10 cellular contexts compared by ENCODE assay signal in genomic region chr6:22149081-22149480, GRCh38.
A peak's percentile ranks its signal among the peaks of the same experiment; 100 is the strongest.
DNase-seq lines count a peak whose midpoint lies in the region; ATAC-seq and TF ChIP-seq lines count a peak whose summit lies in the region.
"Had no signal": no experiment of that assay in that cellular context is flagged by ENCODE, and none has a peak within 500 bp of the region (broad histone marks: within the 10 kb centered on the region; RNA-seq: fewer than 3 reads in every experiment).

No MANE protein-coding gene starts in this region.

- H3K36me3 Mint-ChIP-seq in activated naive CD4-positive, alpha-beta T cell treated with anti-CD3 and anti-CD28 coated beads, Interleukin-2, amount 50 U/mL, for 24 hours: peaks cover 2% of the 10 kb centered on the region
- no peaks in the 10 kb centered on the region for H3K36me3 Mint-ChIP-seq in glutamatergic neuron (ENCODE audit: unreplicated experiment)

- peaks cover 5% of the 10 kb centered on the region for H3K9me3 Mint-ChIP-seq in activated naive CD4-positive, alpha-beta T cell treated with anti-CD3 and anti-CD28 coated beads, Interleukin-2, amount 50 U/mL, for 24 hours
- peaks cover 12% of the 10 kb centered on the region for H3K9me3 Mint-ChIP-seq in glutamatergic neuron (ENCODE audit: unreplicated experiment)

- no peak overlapping the region for H3K4me3 Mint-ChIP-seq in activated naive CD4-positive, alpha-beta T cell treated with anti-CD3 and anti-CD28 coated beads, Interleukin-2, amount 50 U/mL, for 24 hours
- H3K4me3 Mint-ChIP-seq in glutamatergic neuron (ENCODE audit: unreplicated experiment): no peak overlapping the region

- H3K4me1 Mint-ChIP-seq in activated naive CD4-positive, alpha-beta T cell treated with anti-CD3 and anti-CD28 coated beads, Interleukin-2, amount 50 U/mL, for 24 hours: peaks cover 9% of the 10 kb centered on the region
- H3K4me1 Mint-ChIP-seq in glutamatergic neuron (ENCODE audit: low read depth, unreplicated experiment): peaks cover 50% of the 10 kb centered on the region

- H3K27ac ChIP-seq in temporal lobe (ENCODE audit: low read depth, low read length): peak overlapping the region; percentile 76

- TF ChIP-seq CTCF in glutamatergic neuron (IDR thresholded peaks at IDR 0.05; ENCODE audit: partially characterized antibody, unreplicated experiment): no peak

- ATAC-seq in GM19467 (IDR thresholded peaks at IDR 0.05; ENCODE audit: unreplicated experiment): no peak

- DNase-seq in activated naive CD4-positive, alpha-beta T cell (lab: John Stamatoyannopoulos, UW): no peak
- DNase-seq in NCI-H69 (lab: John Stamatoyannopoulos, UW): peak; percentile 84
- DNase-seq in glutamatergic neuron: no peak
- no peak for DNase-seq in central memory CD4-positive, alpha-beta T cell
- no peak for DNase-seq in cortex of kidney (lab: John Stamatoyannopoulos, UW)
- DNase-seq: AML-193, SIG-M5 had no signal

- peak overlapping the region; percentile 43 for H3K27ac Mint-ChIP-seq in activated naive CD4-positive, alpha-beta T cell treated with anti-CD3 and anti-CD28 coated beads, Interleukin-2, amount 50 U/mL, for 24 hours
- peak overlapping the region; percentile 50 for H3K27ac Mint-ChIP-seq in glutamatergic neuron (ENCODE audit: unreplicated experiment)

- H3K27me3 Mint-ChIP-seq in activated naive CD4-positive, alpha-beta T cell treated with anti-CD3 and anti-CD28 coated beads, Interleukin-2, amount 50 U/mL, for 24 hours: peaks cover 16% of the 10 kb centered on the region
- H3K27me3 Mint-ChIP-seq in glutamatergic neuron (ENCODE audit: unreplicated experiment): peaks cover 6% of the 10 kb centered on the region
